In genomic region chr11:46294365-46295309, GRCh38 we compare ENCODE assay signal across 8 cellular contexts.
DNase-seq lines count a peak whose midpoint lies in the region; TF ChIP-seq lines count a peak whose summit lies in the region.

No MANE protein-coding gene starts in this region.

- H3K4me1 ChIP-seq in HUES6 (ENCODE audit: control insufficient read depth, insufficient read depth, low read length) (peaks cover 62% of the 10 kb centered on the region), muscle layer of colon (ENCODE audit: insufficient read depth, low read length) (peaks cover 51% of the 10 kb centered on the region)

- H3K27me3 ChIP-seq in HUES6 (ENCODE audit: control insufficient read depth, insufficient read depth, low read length) (no peaks in the 10 kb centered on the region), muscle layer of colon (ENCODE audit: control insufficient read depth in 1 of 2, insufficient read depth in 2 of 2, low read length in 2 of 2) (no peaks in the 10 kb centered on the region)

- DNase-seq in AG20443 (ENCODE audit: low spot score) (peak; percentile 86), coronary artery (ENCODE audit: low spot score) (no peak), NCI-H187 treated with DMSO at 0.1 percent for 48 hours (lab: John Stamatoyannopoulos, UW) (no peak), globus pallidus (ENCODE audit: low spot score) (no peak), GM20000 (ENCODE audit: low spot score) (no peak), NCI-H1092 (lab: John Stamatoyannopoulos, UW) (no peak)

- H3K9me3 ChIP-seq in HUES6 (ENCODE audit: control insufficient read depth, insufficient read depth, low read depth, low read length) = no peaks in the 10 kb centered on the region
- H3K9me3 ChIP-seq in muscle layer of colon (ENCODE audit: low read length) = no peaks in the 10 kb centered on the region

- H3K4me3 ChIP-seq in HUES6 (ENCODE audit: low read depth, low read length) (peak overlapping the region; percentile 60), coronary artery (peak overlapping the region; percentile 76), muscle layer of colon (ENCODE audit: low read depth in 1 of 2, low read length in 2 of 2) (peak overlapping the region; percentile 67 to 70)

- no peak for TF ChIP-seq CTCF in coronary artery (IDR thresholded peaks at IDR 0.05)
- no peak for TF ChIP-seq CTCF in GM20000 (IDR thresholded peaks at IDR 0.05; ENCODE audit: extremely low read depth, missing control alignments)

- H3K27ac ChIP-seq in HUES6 (ENCODE audit: low read depth, low read length) (peak overlapping the region; percentile 62; the same call in 1 of the 2 replicates), coronary artery (peak overlapping the region in 1 of 2 donors; percentile 6), muscle layer of colon (ENCODE audit: low read depth, low read length) (peak overlapping the region; percentile 54)

- H3K36me3 ChIP-seq in HUES6 (ENCODE audit: control insufficient read depth, insufficient read depth, low read length) = no peaks in the 10 kb centered on the region
- no peaks in the 10 kb centered on the region for H3K36me3 ChIP-seq in muscle layer of colon (ENCODE audit: insufficient read depth, low read length)

- H3K9ac ChIP-seq in HUES6 (ENCODE audit: low read length) (peak overlapping the region; percentile 56), muscle layer of colon (ENCODE audit: low read length) (no peak overlapping the region)
